ENCODE assay signal across 21 cellular contexts in the genomic region with DNA sequence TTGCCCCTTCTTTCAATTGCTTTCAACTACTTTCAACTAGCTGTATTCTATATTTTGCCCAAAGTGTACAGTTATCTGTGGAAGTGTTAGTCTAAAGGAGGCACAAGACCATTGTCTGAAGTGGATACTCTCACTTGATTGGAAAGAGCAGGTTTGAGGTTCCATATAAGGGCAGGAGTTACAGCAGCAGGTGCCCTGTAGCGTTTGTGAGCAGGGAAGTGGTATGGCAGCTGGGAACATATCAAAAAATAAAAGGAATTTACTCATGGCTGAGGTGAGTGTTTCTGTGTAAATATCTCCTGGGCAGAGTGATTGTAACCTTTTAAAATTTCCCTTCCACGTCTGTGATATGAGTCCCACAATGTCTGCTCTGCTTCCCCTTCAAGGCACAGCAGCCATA. TPM values are rescaled to one million over a fixed set of nuclear protein-coding genes. Genes with fewer than 3 reads are reported as not detected.
DNase-seq lines count a peak whose midpoint lies in the region; ATAC-seq and TF ChIP-seq lines count a peak whose summit lies in the region.
"Had no signal": no experiment of that assay in that cellular context is flagged by ENCODE, and none has a peak within 500 bp of the region (broad histone marks: within the 10 kb centered on the region; RNA-seq: fewer than 3 reads in every experiment).

No MANE protein-coding gene starts in this region.

- no peaks in the 10 kb centered on the region for H3K36me3 ChIP-seq in lower lobe of right lung
- H3K36me3 ChIP-seq in CD8-positive, alpha-beta T cell (ENCODE audit: insufficient read depth, low read length) = no peaks in the 10 kb centered on the region

- no peaks in the 10 kb centered on the region for H3K4me1 ChIP-seq in lower lobe of right lung
- H3K4me1 ChIP-seq in CD8-positive, alpha-beta T cell (ENCODE audit: insufficient read depth, low read length) = no peaks in the 10 kb centered on the region

- POLR2A ChIA-PET in CD8-positive, alpha-beta T cell (lab: Charles Lee) = no interaction called here

- H3K4me1 Mint-ChIP-seq in CD8-positive, alpha-beta T cell (ENCODE audit: low read depth) = no peaks in the 10 kb centered on the region
- H3K4me1 Mint-ChIP-seq: activated T-helper 17 cell treated with anti-CD3 and anti-CD28 coated beads, Interleukin-2, amount 50 U/mL, for 72 hours; CD14-positive monocyte had no signal

- no peaks in the 10 kb centered on the region for H3K27me3 ChIP-seq in lower lobe of right lung (ENCODE audit: low read depth)
- no peaks in the 10 kb centered on the region for H3K27me3 ChIP-seq in CD8-positive, alpha-beta T cell (ENCODE audit: insufficient read depth, low read length)

- TF ChIP-seq CTCF in lower lobe of right lung (IDR thresholded peaks at IDR 0.05) (no peak), foreskin fibroblast (IDR thresholded peaks at IDR 0.05; ENCODE audit: low read depth, low read length) (no peak)
- no peak for TF ChIP-seq CTCF in CD8-positive, alpha-beta T cell (IDR thresholded peaks at IDR 0.05)

- H3K27me3 Mint-ChIP-seq in CD8-positive, alpha-beta T cell (ENCODE audit: low read depth) = peaks cover 30% of the 10 kb centered on the region

- CTCF ChIA-PET in CD8-positive, alpha-beta T cell (lab: Charles Lee) = no interaction called here

- no peaks in the 10 kb centered on the region for H3K9me3 Mint-ChIP-seq in CD8-positive, alpha-beta T cell
- H3K9me3 Mint-ChIP-seq: activated T-helper 17 cell treated with anti-CD3 and anti-CD28 coated beads, Interleukin-2, amount 50 U/mL, for 72 hours; HFFc6 had no signal

- H3K27ac Mint-ChIP-seq in CD8-positive, alpha-beta T cell = no peak overlapping the region
- H3K27ac Mint-ChIP-seq: activated T-helper 17 cell treated with anti-CD3 and anti-CD28 coated beads, Interleukin-2, amount 50 U/mL, for 72 hours; brain; endodermal cell; HFFc6 had no signal

- intact Hi-C loops in lower lobe of right lung (cut with DNase I) = no loop called here
- intact Hi-C loops in CD8-positive, alpha-beta T cell (cut with DNase I, micrococcal nuclease) = no loop called here

- no peak overlapping the region for H3K27ac ChIP-seq in lower lobe of right lung
- no peak overlapping the region for H3K27ac ChIP-seq in CD8-positive, alpha-beta T cell (ENCODE audit: low read depth, low read length)
- H3K27ac ChIP-seq: RWPE1, skin epidermis had no signal

- no peak overlapping the region for H3K4me3 Mint-ChIP-seq in CD8-positive, alpha-beta T cell
- H3K4me3 Mint-ChIP-seq: activated T-helper 17 cell treated with anti-CD3 and anti-CD28 coated beads, Interleukin-2, amount 50 U/mL, for 72 hours; brain; CD14-positive monocyte; endodermal cell; HFFc6 had no signal

- no peak overlapping the region for H3K4me3 ChIP-seq in lower lobe of right lung
- no peak overlapping the region for H3K4me3 ChIP-seq in foreskin fibroblast (ENCODE audit: low read depth in 1 of 2, low read length in 2 of 2)
- H3K4me3 ChIP-seq in CD8-positive, alpha-beta T cell (ENCODE audit: low read depth, low read length) = no peak overlapping the region
- H3K4me3 ChIP-seq: skin epidermis had no signal

- H3K9me3 ChIP-seq in lower lobe of right lung = no peaks in the 10 kb centered on the region
- H3K9me3 ChIP-seq in CD8-positive, alpha-beta T cell (ENCODE audit: low read length) = no peaks in the 10 kb centered on the region

- no peaks in the 10 kb centered on the region for H3K36me3 Mint-ChIP-seq in CD8-positive, alpha-beta T cell
- H3K36me3 Mint-ChIP-seq: brain had no signal

- DNase-seq in DMS53 treated with DMSO at 0.1 percent for 48 hours (lab: John Stamatoyannopoulos, UW; ENCODE audit: unreplicated experiment) = peak; percentile 69
- peak; percentile 22 for DNase-seq in NCI-H1092 (lab: John Stamatoyannopoulos, UW)
- peak; percentile 53 for DNase-seq in NCI-H345 treated with DMSO at 0.1 percent for 48 hours (lab: John Stamatoyannopoulos, UW; ENCODE audit: unreplicated experiment)
- DNase-seq in lower lobe of right lung = no peak
- DNase-seq in foreskin fibroblast = no peak
- no peak for DNase-seq in kidney glomerular epithelial cell (lab: John Stamatoyannopoulos, UW)
- no peak for DNase-seq in GM03348 (ENCODE audit: low spot score)
- DNase-seq in CD8-positive, alpha-beta T cell = no peak
- DNase-seq: endodermal cell; HFFc6; kidney; mammary epithelial cell; NCI-H446 treated with DMSO at 0.1 percent for 48 hours; nucleus accumbens; stimulated activated CD4-positive, alpha-beta T cell treated with anti-CD3 and anti-CD28 coated beads, Interleukin-1b, Interleukin-23, amount 100 ng/mL, for 48 hours; T-helper 9 cell had no signal

- peak; percentile 45 to 63 for ATAC-seq in lower lobe of right lung
- no peak for ATAC-seq in CD8-positive, alpha-beta T cell
- ATAC-seq: activated T-helper 17 cell treated with anti-CD3 and anti-CD28 coated beads, Interleukin-2, amount 50 U/mL, for 72 hours had no signal

RNA-seq across cellular contexts. Expression of gene DNAJC13, which starts 38.5 kb away (rescaled TPM):
- total RNA-seq in lower lobe of right lung = 45.0 TPM
- 1 to 10 TPM; 8.1 to 8.5 TPM for total RNA-seq in CD8-positive, alpha-beta T cell

Comparison
In these comparisons a context has a peak if more than half of its experiments do, and no peak if none do; other contexts are left out.
1. DNase-seq: peak in DMS53 treated with DMSO at 0.1 percent for 48 hours (single experiment), NCI-H1092 (single experiment) and NCI-H345 treated with DMSO at 0.1 percent for 48 hours (single experiment); none in lower lobe of right lung (single experiment), foreskin fibroblast (0 of 2), kidney glomerular epithelial cell (single experiment), GM03348 (single experiment) and CD8-positive, alpha-beta T cell (0 of 7).